Comparison of ENCODE assay signal across 19 cellular contexts in genomic region chr4:81639248-81639647, GRCh38.
A peak's percentile ranks its signal among the peaks of the same experiment; 100 is the strongest.
DNase-seq lines count a peak whose midpoint lies in the region; ATAC-seq and TF ChIP-seq lines count a peak whose summit lies in the region.
"Had no signal": no experiment of that assay in that cellular context is flagged by ENCODE, and none has a peak within 500 bp of the region (broad histone marks: within the 10 kb centered on the region; RNA-seq: fewer than 3 reads in every experiment).

No MANE protein-coding gene starts in this region.

- no peaks in the 10 kb centered on the region for H3K9me3 Mint-ChIP-seq in activated naive CD4-positive, alpha-beta T cell treated with anti-CD3 and anti-CD28 coated beads, Interleukin-2, amount 50 U/mL, for 72 hours
- no peaks in the 10 kb centered on the region for H3K9me3 Mint-ChIP-seq in activated naive CD4-positive, alpha-beta T cell treated with anti-CD3 and anti-CD28 coated beads for 36 hours
- no peaks in the 10 kb centered on the region for H3K9me3 Mint-ChIP-seq in activated CD8-positive, alpha-beta T cell treated with anti-CD3 and anti-CD28 coated beads for 36 hours
- H3K9me3 Mint-ChIP-seq: GM23338 had no signal

- H3K36me3 Mint-ChIP-seq in activated naive CD4-positive, alpha-beta T cell treated with anti-CD3 and anti-CD28 coated beads, Interleukin-2, amount 50 U/mL, for 72 hours = peaks cover 0 to 7% of the 10 kb centered on the region in 2 donors
- no peaks in the 10 kb centered on the region for H3K36me3 Mint-ChIP-seq in activated naive CD4-positive, alpha-beta T cell treated with anti-CD3 and anti-CD28 coated beads for 36 hours (ENCODE audit: low read depth)
- H3K36me3 Mint-ChIP-seq in activated CD8-positive, alpha-beta T cell treated with anti-CD3 and anti-CD28 coated beads for 36 hours (ENCODE audit: low read depth) = no peaks in the 10 kb centered on the region
- H3K36me3 Mint-ChIP-seq: CD14-positive monocyte; CD4-positive, alpha-beta memory T cell had no signal

- H3K27me3 ChIP-seq in upper lobe of right lung = no peaks in the 10 kb centered on the region
- H3K27me3 ChIP-seq: BLaER1 had no signal

- DNase-seq in activated naive CD4-positive, alpha-beta T cell treated with anti-CD3 and anti-CD28 coated beads, Interleukin-2, amount 50 U/mL, for 72 hours (ENCODE audit: low spot score in 2 of 2) = no peak
- DNase-seq in activated naive CD4-positive, alpha-beta T cell treated with anti-CD3 and anti-CD28 coated beads for 36 hours = no peak
- DNase-seq in activated CD8-positive, alpha-beta T cell treated with anti-CD3 and anti-CD28 coated beads for 36 hours = no peak
- DNase-seq in mucosa of descending colon (no peak), upper lobe of right lung (no peak), RPMI8226 (no peak), T-helper 1 cell (no peak)
- DNase-seq: 8988T; CD4-positive, alpha-beta memory T cell; DMS153; DMS79; GDM1; H7; HFFc6 had no signal

- no peak overlapping the region for H3K4me3 Mint-ChIP-seq in activated naive CD4-positive, alpha-beta T cell treated with anti-CD3 and anti-CD28 coated beads for 36 hours
- H3K4me3 Mint-ChIP-seq in activated CD8-positive, alpha-beta T cell treated with anti-CD3 and anti-CD28 coated beads for 36 hours = no peak overlapping the region
- H3K4me3 Mint-ChIP-seq: CD14-positive monocyte; CD4-positive, alpha-beta memory T cell; GM23338; HFFc6 had no signal

- intact Hi-C loops in activated naive CD4-positive, alpha-beta T cell treated with anti-CD3 and anti-CD28 coated beads for 36 hours (cut with micrococcal nuclease) = no loop called here
- intact Hi-C loops in activated CD8-positive, alpha-beta T cell treated with anti-CD3 and anti-CD28 coated beads for 36 hours (cut with micrococcal nuclease) = no loop called here
- intact Hi-C loops in mucosa of descending colon (cut with DNase I, micrococcal nuclease) = no loop called here
- intact Hi-C loops in upper lobe of right lung (cut with DNase I) = no loop called here

- no peak overlapping the region for H3K27ac ChIP-seq in upper lobe of right lung
- H3K27ac ChIP-seq: BLaER1, HL-60 had no signal

- no peaks in the 10 kb centered on the region for H3K27me3 Mint-ChIP-seq in activated naive CD4-positive, alpha-beta T cell treated with anti-CD3 and anti-CD28 coated beads for 36 hours (ENCODE audit: low read depth)
- no peaks in the 10 kb centered on the region for H3K27me3 Mint-ChIP-seq in activated CD8-positive, alpha-beta T cell treated with anti-CD3 and anti-CD28 coated beads for 36 hours
- H3K27me3 Mint-ChIP-seq: CD4-positive, alpha-beta memory T cell had no signal

- POLR2A ChIA-PET in activated CD8-positive, alpha-beta T cell treated with anti-CD3 and anti-CD28 coated beads for 36 hours (lab: Charles Lee) = no interaction called here

- ATAC-seq in activated naive CD4-positive, alpha-beta T cell treated with anti-CD3 and anti-CD28 coated beads, Interleukin-2, amount 50 U/mL, for 72 hours = peak; percentile 45 to 52
- ATAC-seq in activated CD8-positive, alpha-beta T cell treated with anti-CD3 and anti-CD28 coated beads for 36 hours = peak; percentile 17
- ATAC-seq in mucosa of descending colon = peak; percentile 22
- peak; percentile 13 for ATAC-seq in upper lobe of right lung
- ATAC-seq: GM23338, HCT116 had no signal

- no peak for TF ChIP-seq CTCF in activated CD8-positive, alpha-beta T cell treated with anti-CD3 and anti-CD28 coated beads for 36 hours (IDR thresholded peaks at IDR 0.05)
- no peak for TF ChIP-seq CTCF in mucosa of descending colon (IDR thresholded peaks at IDR 0.05)
- no peak for TF ChIP-seq CTCF in upper lobe of right lung (IDR thresholded peaks at IDR 0.05)

- H3K27ac Mint-ChIP-seq in activated naive CD4-positive, alpha-beta T cell treated with anti-CD3 and anti-CD28 coated beads, Interleukin-2, amount 50 U/mL, for 72 hours = no peak overlapping the region
- H3K27ac Mint-ChIP-seq in activated naive CD4-positive, alpha-beta T cell treated with anti-CD3 and anti-CD28 coated beads for 36 hours = no peak overlapping the region
- no peak overlapping the region for H3K27ac Mint-ChIP-seq in activated CD8-positive, alpha-beta T cell treated with anti-CD3 and anti-CD28 coated beads for 36 hours
- H3K27ac Mint-ChIP-seq: CD14-positive monocyte; CD4-positive, alpha-beta memory T cell; GM23338; HFFc6 had no signal

- H3K4me1 ChIP-seq in mucosa of descending colon (ENCODE audit: low read depth) (no peaks in the 10 kb centered on the region), upper lobe of right lung (peaks cover 10% of the 10 kb centered on the region)

- CTCF ChIA-PET in activated naive CD4-positive, alpha-beta T cell treated with anti-CD3 and anti-CD28 coated beads for 36 hours (lab: Charles Lee) = no interaction called here
- CTCF ChIA-PET in activated CD8-positive, alpha-beta T cell treated with anti-CD3 and anti-CD28 coated beads for 36 hours (lab: Charles Lee) = no interaction called here

- H3K4me1 Mint-ChIP-seq in activated naive CD4-positive, alpha-beta T cell treated with anti-CD3 and anti-CD28 coated beads for 36 hours (ENCODE audit: low read depth) = peaks cover 2% of the 10 kb centered on the region
- H3K4me1 Mint-ChIP-seq in activated CD8-positive, alpha-beta T cell treated with anti-CD3 and anti-CD28 coated beads for 36 hours (ENCODE audit: low read depth) = peaks cover 14% of the 10 kb centered on the region

- H3K4me3 ChIP-seq in mucosa of descending colon (no peak overlapping the region), upper lobe of right lung (no peak overlapping the region)
- H3K4me3 ChIP-seq: BLaER1, GM23338 had no signal

- H3K36me3 ChIP-seq in mucosa of descending colon (ENCODE audit: low read depth) (no peaks in the 10 kb centered on the region), upper lobe of right lung (no peaks in the 10 kb centered on the region)
- H3K36me3 ChIP-seq: BLaER1 had no signal

- no peaks in the 10 kb centered on the region for H3K9me3 ChIP-seq in mucosa of descending colon
- no peaks in the 10 kb centered on the region for H3K9me3 ChIP-seq in upper lobe of right lung
